Comparison of ENCODE assay signal across 11 cellular contexts in genomic region chr4:93749351-93749761, GRCh38.
DNase-seq lines count a peak whose midpoint lies in the region; ATAC-seq lines count a peak whose summit lies in the region.
"Had no signal": no experiment of that assay in that cellular context is flagged by ENCODE, and none has a peak within 500 bp of the region (broad histone marks: within the 10 kb centered on the region; RNA-seq: fewer than 3 reads in every experiment).

No MANE protein-coding gene starts in this region.

- intact Hi-C loops in Right ventricle myocardium inferior (cut with DNase I), result no loop called here

- H3K9me3 Mint-ChIP-seq in activated T-helper 17 cell treated with anti-CD3 and anti-CD28 coated beads, Interleukin-2, amount 50 U/mL, for 72 hours, result no peaks in the 10 kb centered on the region
- H3K9me3 Mint-ChIP-seq: activated T-helper 2 cell treated with anti-CD3 and anti-CD28 coated beads, Interferon-gamma antibody, Interleukin-2, Interleukin-4, amounts not matched to agents 10 μg/mL and 5 μg/mL and 100 μg/mL, durations not matched to agents 14 hours and 24 hours and 36 hours; CD4-positive, alpha-beta memory T cell had no signal

- H3K36me3 Mint-ChIP-seq in activated T-helper 17 cell treated with anti-CD3 and anti-CD28 coated beads, Interleukin-2, amount 50 U/mL, for 72 hours (ENCODE audit: low read depth), result no peaks in the 10 kb centered on the region
- H3K36me3 Mint-ChIP-seq: CD4-positive, alpha-beta memory T cell had no signal

- ATAC-seq in GM18508 (IDR thresholded peaks at IDR 0.05; ENCODE audit: insufficient read depth, unreplicated experiment) (peak; percentile 75), GM21381 (IDR thresholded peaks at IDR 0.05; ENCODE audit: unreplicated experiment) (peak; percentile 82), HG03045 (IDR thresholded peaks at IDR 0.05; ENCODE audit: unreplicated experiment) (peak; percentile 94), Right ventricle myocardium inferior (no peak)
- peak; percentile 49 for ATAC-seq in activated T-helper 17 cell treated with anti-CD3 and anti-CD28 coated beads, Interleukin-2, amount 50 U/mL, for 72 hours (replicated peaks)

- H3K27me3 Mint-ChIP-seq in activated T-helper 17 cell treated with anti-CD3 and anti-CD28 coated beads, Interleukin-2, amount 50 U/mL, for 72 hours, result no peaks in the 10 kb centered on the region

- no peak for DNase-seq in activated naive CD4-positive, alpha-beta T cell treated with Interleukin-2 at 50 U/mL for 16 hours
- DNase-seq in SHP77 (lab: John Stamatoyannopoulos, UW), result no peak
- DNase-seq in Right ventricle myocardium inferior (ENCODE audit: missing footprints), result no peak
- DNase-seq in iPS-NIHi11 (ENCODE audit: low spot score), result no peak
- DNase-seq: CD4-positive, alpha-beta memory T cell; MG63 had no signal

- no peaks in the 10 kb centered on the region for H3K4me1 Mint-ChIP-seq in activated T-helper 17 cell treated with anti-CD3 and anti-CD28 coated beads, Interleukin-2, amount 50 U/mL, for 72 hours
- H3K4me1 Mint-ChIP-seq: CD4-positive, alpha-beta memory T cell had no signal

- no peak overlapping the region for H3K4me3 Mint-ChIP-seq in activated T-helper 17 cell treated with anti-CD3 and anti-CD28 coated beads, Interleukin-2, amount 50 U/mL, for 72 hours
- H3K4me3 Mint-ChIP-seq: CD4-positive, alpha-beta memory T cell had no signal

- H3K27ac Mint-ChIP-seq in activated T-helper 17 cell treated with anti-CD3 and anti-CD28 coated beads, Interleukin-2, amount 50 U/mL, for 72 hours, result no peak overlapping the region
- H3K27ac Mint-ChIP-seq: activated T-helper 2 cell treated with anti-CD3 and anti-CD28 coated beads, Interferon-gamma antibody, Interleukin-2, Interleukin-4, amounts not matched to agents 10 μg/mL and 5 μg/mL and 100 μg/mL, durations not matched to agents 14 hours and 24 hours and 36 hours; CD4-positive, alpha-beta memory T cell had no signal
